Comparison of ENCODE assay signal across 29 cellular contexts in the genomic region with DNA sequence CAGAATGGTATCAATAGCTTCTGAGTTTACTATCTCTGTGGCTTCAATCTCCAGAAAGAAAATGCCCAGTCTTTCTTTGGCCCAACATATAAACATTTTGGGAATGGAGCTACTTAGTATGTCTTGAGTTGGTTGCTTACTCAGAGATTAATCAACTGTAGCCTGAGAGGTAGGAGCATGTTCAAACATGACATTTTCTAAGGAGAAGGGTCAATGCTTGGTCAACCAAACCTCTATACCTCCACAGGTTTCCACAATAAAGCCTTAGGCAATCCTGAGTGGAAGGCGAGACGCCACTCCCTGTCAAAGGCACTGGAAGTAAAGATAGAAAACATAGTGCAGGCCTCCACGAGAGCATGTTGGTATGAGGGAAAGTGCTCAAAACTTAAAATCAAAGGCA.
"Had no signal": no experiment of that assay in that cellular context is flagged by ENCODE, and none has a peak within 500 bp of the region (broad histone marks: within the 10 kb centered on the region; RNA-seq: fewer than 3 reads in every experiment).

No MANE protein-coding gene starts in this region.

- H3K27me3 Mint-ChIP-seq: activated B cell treated with CpG ODN at 0.5 μM for 24 hours; activated CD8-positive, alpha-beta memory T cell treated with anti-CD3 and anti-CD28 coated beads, Interleukin-2, amount 10 ng/mL, durations not matched to agents 7 days and 5 days; activated naive CD8-positive, alpha-beta T cell; effector memory CD8-positive, alpha-beta T cell; naive B cell; stimulated activated memory B cell treated with anti-CD40 and anti-IgM and Interleukin-4, amounts not matched to agents 10 μg/mL and 1 μg/mL and 100 μg/mL, for 72 hours; stimulated activated naive CD8-positive, alpha-beta T cell treated with anti-CD3 and anti-CD28 coated beads, Interleukin-15, amount 100 ng/mL, for 72 hours had no signal

- H3K9me3 Mint-ChIP-seq: activated B cell treated with CpG ODN at 0.5 μM for 24 hours; mesothelial cell of epicardium; stimulated activated memory B cell treated with anti-CD40 and anti-IgM and Interleukin-4, amounts not matched to agents 10 μg/mL and 1 μg/mL and 100 μg/mL, for 72 hours; T-helper 2 cell treated with Interferon-gamma antibody and Interleukin-4, amounts not matched to agents 5 μg/mL and 100 μg/mL, for 36 hours had no signal

- H3K4me1 Mint-ChIP-seq: activated B cell treated with CpG ODN at 0.5 μM for 24 hours; activated CD8-positive, alpha-beta memory T cell treated with anti-CD3 and anti-CD28 coated beads, Interleukin-2, amount 10 ng/mL, durations not matched to agents 7 days and 5 days; naive B cell; stimulated activated memory B cell treated with anti-CD40 and anti-IgM and Interleukin-4, amounts not matched to agents 10 μg/mL and 1 μg/mL and 100 μg/mL, for 72 hours; stimulated activated naive CD8-positive, alpha-beta T cell treated with anti-CD3 and anti-CD28 coated beads, Interleukin-15, amount 100 ng/mL, for 72 hours had no signal

- H3K27ac ChIP-seq: body of pancreas, esophagus muscularis mucosa, heart right ventricle, left ventricle myocardium inferior, pancreas, psoas muscle, right atrium auricular region, upper lobe of right lung had no signal

- H3K4me3 Mint-ChIP-seq: activated B cell treated with CpG ODN at 0.5 μM for 24 hours; activated CD8-positive, alpha-beta memory T cell treated with anti-CD3 and anti-CD28 coated beads, Interleukin-2, amount 10 ng/mL, durations not matched to agents 7 days and 5 days; activated CD8-positive, alpha-beta T cell treated with anti-CD3 and anti-CD28 coated beads, Interleukin-2, amount 10 ng/mL, durations not matched to agents 7 days and 5 days; activated naive CD8-positive, alpha-beta T cell; activated T-cell treated with anti-CD3 and anti-CD28 coated beads, Interleukin-2, amount 50 U/mL, for 72 hours; effector memory CD8-positive, alpha-beta T cell; mesothelial cell of epicardium; naive B cell; stimulated activated memory B cell treated with anti-CD40 and anti-IgM and Interleukin-4, amounts not matched to agents 10 μg/mL and 1 μg/mL and 100 μg/mL, for 72 hours; stimulated activated naive CD8-positive, alpha-beta T cell treated with anti-CD3 and anti-CD28 coated beads, Interleukin-15, amount 100 ng/mL, for 72 hours; T-helper 2 cell treated with Interferon-gamma antibody and Interleukin-4, amounts not matched to agents 5 μg/mL and 100 μg/mL, for 36 hours had no signal

- DNase-seq: activated B cell treated with CpG ODN at 0.5 μM for 24 hours; activated CD8-positive, alpha-beta memory T cell treated with anti-CD3 and anti-CD28 coated beads, Interleukin-2, amount 10 ng/mL, durations not matched to agents 7 days and 5 days; activated CD8-positive, alpha-beta T cell treated with anti-CD3 and anti-CD28 coated beads, Interleukin-2, amount 10 ng/mL, durations not matched to agents 7 days and 5 days; activated naive CD4-positive, alpha-beta T cell; activated T-cell treated with anti-CD3 and anti-CD28 coated beads, Interleukin-2, amount 50 U/mL, for 72 hours; aorta; body of pancreas; cortex of kidney; effector memory CD8-positive, alpha-beta T cell; foreskin melanocyte; heart right ventricle; kidney glomerular epithelial cell; left ventricle myocardium inferior; naive B cell; pancreas; psoas muscle; stimulated activated CD4-positive, alpha-beta T cell treated with anti-CD3 and anti-CD28 coated beads, Interleukin-1b, Interleukin-23, amount 100 ng/mL, for 48 hours; stimulated activated CD4-positive, alpha-beta T cell treated with anti-CD3 and anti-CD28 coated beads, Interleukin-4, amount 100 ng/mL, for 4 hours; stimulated activated CD8-positive, alpha-beta memory T cell treated with anti-CD3 and anti-CD28 coated beads, Interleukin-4, amount 100 ng/mL, for 48 hours; stimulated activated naive CD8-positive, alpha-beta T cell treated with anti-CD3 and anti-CD28 coated beads, Interleukin-15, amount 100 ng/mL, for 72 hours; substantia nigra; T-helper 1 cell; upper lobe of right lung had no signal

- ATAC-seq: activated CD8-positive, alpha-beta memory T cell treated with anti-CD3 and anti-CD28 coated beads, Interleukin-2, amount 10 ng/mL, durations not matched to agents 7 days and 5 days; activated CD8-positive, alpha-beta T cell treated with anti-CD3 and anti-CD28 coated beads, Interleukin-2, amount 10 ng/mL, durations not matched to agents 7 days and 5 days; activated T-cell treated with anti-CD3 and anti-CD28 coated beads, Interleukin-2, amount 50 U/mL, for 72 hours; body of pancreas; effector memory CD8-positive, alpha-beta T cell; heart right ventricle; pancreas; psoas muscle; stimulated activated memory B cell treated with anti-CD40 and anti-IgM and Interleukin-4, amounts not matched to agents 10 μg/mL and 1 μg/mL and 100 μg/mL, for 72 hours; stimulated activated naive CD8-positive, alpha-beta T cell treated with anti-CD3 and anti-CD28 coated beads, Interleukin-15, amount 100 ng/mL, for 72 hours; upper lobe of right lung had no signal

- H3K36me3 Mint-ChIP-seq: activated CD8-positive, alpha-beta memory T cell treated with anti-CD3 and anti-CD28 coated beads, Interleukin-2, amount 10 ng/mL, durations not matched to agents 7 days and 5 days; activated naive CD8-positive, alpha-beta T cell; mesothelial cell of epicardium; naive B cell; stimulated activated memory B cell treated with anti-CD40 and anti-IgM and Interleukin-4, amounts not matched to agents 10 μg/mL and 1 μg/mL and 100 μg/mL, for 72 hours had no signal

- H3K27ac Mint-ChIP-seq: activated B cell treated with CpG ODN at 0.5 μM for 24 hours; activated CD8-positive, alpha-beta memory T cell treated with anti-CD3 and anti-CD28 coated beads, Interleukin-2, amount 10 ng/mL, durations not matched to agents 7 days and 5 days; activated CD8-positive, alpha-beta T cell treated with anti-CD3 and anti-CD28 coated beads, Interleukin-2, amount 10 ng/mL, durations not matched to agents 7 days and 5 days; activated naive CD8-positive, alpha-beta T cell; activated T-cell treated with anti-CD3 and anti-CD28 coated beads, Interleukin-2, amount 50 U/mL, for 72 hours; effector memory CD8-positive, alpha-beta T cell; mesothelial cell of epicardium; naive B cell; stimulated activated memory B cell treated with anti-CD40 and anti-IgM and Interleukin-4, amounts not matched to agents 10 μg/mL and 1 μg/mL and 100 μg/mL, for 72 hours; stimulated activated naive CD8-positive, alpha-beta T cell treated with anti-CD3 and anti-CD28 coated beads, Interleukin-15, amount 100 ng/mL, for 72 hours; T-helper 2 cell treated with Interferon-gamma antibody and Interleukin-4, amounts not matched to agents 5 μg/mL and 100 μg/mL, for 36 hours had no signal
